In genomic region chr20:35284267-35284991, GRCh38 we compare ENCODE assay signal across 1 cellular context.
TF ChIP-seq lines count a peak whose summit lies in the region.

EIF6 (minus strand) TSS chr20:35284772; CDS start chr20:35284487, 285 bp downstream.

TF ChIP-seq in HepG2, 621 proteins besides CTCF, POLR2A, EP300 and RAD21 (continued from another document and continues in another):
- no peak for TF ChIP-seq MTF2 (CRISPR knock-in tag; IDR thresholded peaks at IDR 0.05; ENCODE audit: borderline replicate concordance)
- TF ChIP-seq, protein P1, sequence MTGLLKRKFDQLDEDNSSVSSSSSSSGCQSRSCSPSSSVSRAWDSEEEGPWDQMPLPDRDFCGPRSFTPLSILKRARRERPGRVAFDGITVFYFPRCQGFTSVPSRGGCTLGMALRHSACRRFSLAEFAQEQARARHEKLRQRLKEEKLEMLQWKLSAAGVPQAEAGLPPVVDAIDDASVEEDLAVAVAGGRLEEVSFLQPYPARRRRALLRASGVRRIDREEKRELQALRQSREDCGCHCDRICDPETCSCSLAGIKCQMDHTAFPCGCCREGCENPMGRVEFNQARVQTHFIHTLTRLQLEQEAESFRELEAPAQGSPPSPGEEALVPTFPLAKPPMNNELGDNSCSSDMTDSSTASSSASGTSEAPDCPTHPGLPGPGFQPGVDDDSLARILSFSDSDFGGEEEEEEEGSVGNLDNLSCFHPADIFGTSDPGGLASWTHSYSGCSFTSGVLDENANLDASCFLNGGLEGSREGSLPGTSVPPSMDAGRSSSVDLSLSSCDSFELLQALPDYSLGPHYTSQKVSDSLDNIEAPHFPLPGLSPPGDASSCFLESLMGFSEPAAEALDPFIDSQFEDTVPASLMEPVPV (CRISPR knock-in tag; IDR thresholded peaks at IDR 0.05): no peak
- peak; percentile 68 for TF ChIP-seq SP2 (CRISPR knock-in tag; IDR thresholded peaks at IDR 0.05)
- peak; percentile 98 for TF ChIP-seq ZFX (CRISPR knock-in tag; IDR thresholded peaks at IDR 0.05; ENCODE audit: low read depth)
- peak; percentile 22 for TF ChIP-seq SIX1 (CRISPR knock-in tag; IDR thresholded peaks at IDR 0.05; ENCODE audit: borderline replicate concordance)
- peak; percentile 97; the same call in 1 of the 2 replicates for TF ChIP-seq ZNF737 (CRISPR knock-in tag; IDR thresholded peaks at IDR 0.05; ENCODE audit: borderline replicate concordance)
- peak; percentile 98 for TF ChIP-seq SPEN (CRISPR knock-in tag; IDR thresholded peaks at IDR 0.05; ENCODE audit: low read depth)
- TF ChIP-seq, protein P2, sequence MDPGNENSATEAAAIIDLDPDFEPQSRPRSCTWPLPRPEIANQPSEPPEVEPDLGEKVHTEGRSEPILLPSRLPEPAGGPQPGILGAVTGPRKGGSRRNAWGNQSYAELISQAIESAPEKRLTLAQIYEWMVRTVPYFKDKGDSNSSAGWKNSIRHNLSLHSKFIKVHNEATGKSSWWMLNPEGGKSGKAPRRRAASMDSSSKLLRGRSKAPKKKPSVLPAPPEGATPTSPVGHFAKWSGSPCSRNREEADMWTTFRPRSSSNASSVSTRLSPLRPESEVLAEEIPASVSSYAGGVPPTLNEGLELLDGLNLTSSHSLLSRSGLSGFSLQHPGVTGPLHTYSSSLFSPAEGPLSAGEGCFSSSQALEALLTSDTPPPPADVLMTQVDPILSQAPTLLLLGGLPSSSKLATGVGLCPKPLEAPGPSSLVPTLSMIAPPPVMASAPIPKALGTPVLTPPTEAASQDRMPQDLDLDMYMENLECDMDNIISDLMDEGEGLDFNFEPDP (CRISPR knock-in tag; conservative IDR thresholded peaks at IDR 0.05): 0 out of 2 replicates have a peak, but pooled peaks have one; percentile 52
- TF ChIP-seq SRSF1 (optimal IDR thresholded peaks at IDR 0.05; ENCODE audit: low read depth, low read length): peak; percentile 94
- TF ChIP-seq, protein P3, sequence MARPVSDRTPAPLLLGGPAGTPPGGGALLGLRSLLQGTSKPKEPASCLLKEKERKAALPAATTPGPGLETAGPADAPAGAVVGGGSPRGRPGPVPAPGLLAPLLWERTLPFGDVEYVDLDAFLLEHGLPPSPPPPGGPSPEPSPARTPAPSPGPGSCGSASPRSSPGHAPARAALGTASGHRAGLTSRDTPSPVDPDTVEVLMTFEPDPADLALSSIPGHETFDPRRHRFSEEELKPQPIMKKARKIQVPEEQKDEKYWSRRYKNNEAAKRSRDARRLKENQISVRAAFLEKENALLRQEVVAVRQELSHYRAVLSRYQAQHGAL (CRISPR knock-in tag; IDR thresholded peaks at IDR 0.05; ENCODE audit: not compliant biosample characterization): no peak
- no peak for TF ChIP-seq SP1 (IDR thresholded peaks at IDR 0.05)
- TF ChIP-seq SP1 (CRISPR knock-in tag; IDR thresholded peaks at IDR 0.05): peak; percentile 60
- TF ChIP-seq TBX3 (IDR thresholded peaks at IDR 0.05; ENCODE audit: borderline replicate concordance): peak; percentile 42; the same call in 1 of the 2 replicates
- peak; percentile 89 for TF ChIP-seq AGO1 (IDR thresholded peaks at IDR 0.05; ENCODE audit: low read depth, low read length, poor library complexity, severe bottlenecking)
- TF ChIP-seq NKX3-1 (CRISPR knock-in tag; IDR thresholded peaks at IDR 0.05): no peak; the same call in 1 of the 2 replicates
- TF ChIP-seq FOXO1 (CRISPR knock-in tag; IDR thresholded peaks at IDR 0.05): 0 out of 2 replicates have a peak, but pooled peaks have one; percentile 46
- peak; percentile 81; the same call in 1 of the 2 replicates for TF ChIP-seq ZSCAN9 (CRISPR knock-in tag; IDR thresholded peaks at IDR 0.05; ENCODE audit: borderline replicate concordance)
- peak; percentile 59; the same call in 1 of the 2 replicates for TF ChIP-seq ZNF616 (CRISPR knock-in tag; IDR thresholded peaks at IDR 0.05; ENCODE audit: low read depth)
- TF ChIP-seq RELA (CRISPR knock-in tag; IDR thresholded peaks at IDR 0.05): no peak; the same call in 1 of the 2 replicates
- TF ChIP-seq ZNF546 (CRISPR knock-in tag; conservative IDR thresholded peaks at IDR 0.05): peak; percentile 80; the same call in 1 of the 2 replicates
- peak; percentile 79 for TF ChIP-seq CREM (IDR thresholded peaks at IDR 0.05)
- TF ChIP-seq CREM (CRISPR knock-in tag; IDR thresholded peaks at IDR 0.05): no peak
- TF ChIP-seq NCOA2 (CRISPR knock-in tag; IDR thresholded peaks at IDR 0.05): peak; percentile 77
- peak; percentile 97 for TF ChIP-seq KDM5B (CRISPR knock-in tag; IDR thresholded peaks at IDR 0.05; ENCODE audit: borderline replicate concordance)
- no peak for TF ChIP-seq EED (CRISPR knock-in tag; IDR thresholded peaks at IDR 0.05)
- no peak; the same call in 1 of the 2 replicates for TF ChIP-seq ZNF33B (CRISPR knock-in tag; IDR thresholded peaks at IDR 0.05)
- peak; percentile 65; the same call in 1 of the 2 replicates for TF ChIP-seq TOE1 (CRISPR knock-in tag; IDR thresholded peaks at IDR 0.05)
- TF ChIP-seq HNRNPK (IDR thresholded peaks at IDR 0.05; ENCODE audit: low read depth, low read length, poor library complexity, severe bottlenecking): peak; percentile 38
- peak; percentile 99 for TF ChIP-seq KAT8 (CRISPR knock-in tag; IDR thresholded peaks at IDR 0.05)
- peak; percentile 96; the same call in 1 of the 2 replicates for TF ChIP-seq ZMAT3 (CRISPR knock-in tag; conservative IDR thresholded peaks at IDR 0.05)
- TF ChIP-seq ZNF607 (CRISPR knock-in tag; IDR thresholded peaks at IDR 0.05; ENCODE audit: borderline replicate concordance): peak; percentile 97
- TF ChIP-seq, protein P4, sequence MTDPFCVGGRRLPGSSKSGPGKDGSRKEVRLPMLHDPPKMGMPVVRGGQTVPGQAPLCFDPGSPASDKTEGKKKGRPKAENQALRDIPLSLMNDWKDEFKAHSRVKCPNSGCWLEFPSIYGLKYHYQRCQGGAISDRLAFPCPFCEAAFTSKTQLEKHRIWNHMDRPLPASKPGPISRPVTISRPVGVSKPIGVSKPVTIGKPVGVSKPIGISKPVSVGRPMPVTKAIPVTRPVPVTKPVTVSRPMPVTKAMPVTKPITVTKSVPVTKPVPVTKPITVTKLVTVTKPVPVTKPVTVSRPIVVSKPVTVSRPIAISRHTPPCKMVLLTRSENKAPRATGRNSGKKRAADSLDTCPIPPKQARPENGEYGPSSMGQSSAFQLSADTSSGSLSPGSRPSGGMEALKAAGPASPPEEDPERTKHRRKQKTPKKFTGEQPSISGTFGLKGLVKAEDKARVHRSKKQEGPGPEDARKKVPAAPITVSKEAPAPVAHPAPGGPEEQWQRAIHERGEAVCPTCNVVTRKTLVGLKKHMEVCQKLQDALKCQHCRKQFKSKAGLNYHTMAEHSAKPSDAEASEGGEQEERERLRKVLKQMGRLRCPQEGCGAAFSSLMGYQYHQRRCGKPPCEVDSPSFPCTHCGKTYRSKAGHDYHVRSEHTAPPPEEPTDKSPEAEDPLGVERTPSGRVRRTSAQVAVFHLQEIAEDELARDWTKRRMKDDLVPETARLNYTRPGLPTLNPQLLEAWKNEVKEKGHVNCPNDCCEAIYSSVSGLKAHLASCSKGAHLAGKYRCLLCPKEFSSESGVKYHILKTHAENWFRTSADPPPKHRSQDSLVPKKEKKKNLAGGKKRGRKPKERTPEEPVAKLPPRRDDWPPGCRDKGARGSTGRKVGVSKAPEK (CRISPR knock-in tag; IDR thresholded peaks at IDR 0.05; ENCODE audit: borderline replicate concordance): 0 out of 2 replicates have a peak, but pooled peaks have one; percentile 45
- peak; percentile 94 for TF ChIP-seq THAP11 (CRISPR knock-in tag; IDR thresholded peaks at IDR 0.05)
- TF ChIP-seq, protein P5, sequence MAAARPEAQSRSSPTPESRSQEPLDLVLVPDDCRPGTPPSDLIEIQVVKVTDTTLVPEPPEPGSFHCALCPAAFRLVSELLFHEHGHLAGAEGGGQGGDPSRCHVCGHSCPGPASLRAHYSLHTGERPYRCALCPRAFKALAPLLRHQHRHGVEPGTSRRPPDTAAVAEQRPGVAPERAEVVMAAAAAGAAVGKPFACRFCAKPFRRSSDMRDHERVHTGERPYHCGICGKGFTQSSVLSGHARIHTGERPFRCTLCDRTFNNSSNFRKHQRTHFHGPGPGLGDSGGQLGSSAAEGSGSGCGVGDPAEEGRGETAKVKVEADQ (CRISPR knock-in tag; IDR thresholded peaks at IDR 0.05; ENCODE audit: borderline replicate concordance): peak; percentile 99
- peak; percentile 87; the same call in 1 of the 2 replicates for TF ChIP-seq EEA1 (CRISPR knock-in tag; IDR thresholded peaks at IDR 0.05; ENCODE audit: borderline replicate concordance)
- TF ChIP-seq, protein P6, sequence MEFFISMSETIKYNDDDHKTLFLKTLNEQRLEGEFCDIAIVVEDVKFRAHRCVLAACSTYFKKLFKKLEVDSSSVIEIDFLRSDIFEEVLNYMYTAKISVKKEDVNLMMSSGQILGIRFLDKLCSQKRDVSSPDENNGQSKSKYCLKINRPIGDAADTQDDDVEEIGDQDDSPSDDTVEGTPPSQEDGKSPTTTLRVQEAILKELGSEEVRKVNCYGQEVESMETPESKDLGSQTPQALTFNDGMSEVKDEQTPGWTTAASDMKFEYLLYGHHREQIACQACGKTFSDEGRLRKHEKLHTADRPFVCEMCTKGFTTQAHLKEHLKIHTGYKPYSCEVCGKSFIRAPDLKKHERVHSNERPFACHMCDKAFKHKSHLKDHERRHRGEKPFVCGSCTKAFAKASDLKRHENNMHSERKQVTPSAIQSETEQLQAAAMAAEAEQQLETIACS (CRISPR knock-in tag; IDR thresholded peaks at IDR 0.05): peak; percentile 76
- TF ChIP-seq ZNF841 (CRISPR knock-in tag; IDR thresholded peaks at IDR 0.05; ENCODE audit: borderline replicate concordance): peak; percentile 69; the same call in 1 of the 2 replicates
- TF ChIP-seq NFKBIZ (CRISPR knock-in tag; IDR thresholded peaks at IDR 0.05): peak; percentile 75; the same call in 1 of the 2 replicates
- TF ChIP-seq, protein P7, sequence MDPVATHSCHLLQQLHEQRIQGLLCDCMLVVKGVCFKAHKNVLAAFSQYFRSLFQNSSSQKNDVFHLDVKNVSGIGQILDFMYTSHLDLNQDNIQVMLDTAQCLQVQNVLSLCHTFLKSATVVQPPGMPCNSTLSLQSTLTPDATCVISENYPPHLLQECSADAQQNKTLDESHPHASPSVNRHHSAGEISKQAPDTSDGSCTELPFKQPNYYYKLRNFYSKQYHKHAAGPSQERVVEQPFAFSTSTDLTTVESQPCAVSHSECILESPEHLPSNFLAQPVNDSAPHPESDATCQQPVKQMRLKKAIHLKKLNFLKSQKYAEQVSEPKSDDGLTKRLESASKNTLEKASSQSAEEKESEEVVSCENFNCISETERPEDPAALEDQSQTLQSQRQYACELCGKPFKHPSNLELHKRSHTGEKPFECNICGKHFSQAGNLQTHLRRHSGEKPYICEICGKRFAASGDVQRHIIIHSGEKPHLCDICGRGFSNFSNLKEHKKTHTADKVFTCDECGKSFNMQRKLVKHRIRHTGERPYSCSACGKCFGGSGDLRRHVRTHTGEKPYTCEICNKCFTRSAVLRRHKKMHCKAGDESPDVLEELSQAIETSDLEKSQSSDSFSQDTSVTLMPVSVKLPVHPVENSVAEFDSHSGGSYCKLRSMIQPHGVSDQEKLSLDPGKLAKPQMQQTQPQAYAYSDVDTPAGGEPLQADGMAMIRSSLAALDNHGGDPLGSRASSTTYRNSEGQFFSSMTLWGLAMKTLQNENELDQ (CRISPR knock-in tag; IDR thresholded peaks at IDR 0.05; ENCODE audit: borderline replicate concordance): no peak
- peak; percentile 95 for TF ChIP-seq NCOR1 (IDR thresholded peaks at IDR 0.05; ENCODE audit: borderline replicate concordance, low read length)
- TF ChIP-seq, protein P8, sequence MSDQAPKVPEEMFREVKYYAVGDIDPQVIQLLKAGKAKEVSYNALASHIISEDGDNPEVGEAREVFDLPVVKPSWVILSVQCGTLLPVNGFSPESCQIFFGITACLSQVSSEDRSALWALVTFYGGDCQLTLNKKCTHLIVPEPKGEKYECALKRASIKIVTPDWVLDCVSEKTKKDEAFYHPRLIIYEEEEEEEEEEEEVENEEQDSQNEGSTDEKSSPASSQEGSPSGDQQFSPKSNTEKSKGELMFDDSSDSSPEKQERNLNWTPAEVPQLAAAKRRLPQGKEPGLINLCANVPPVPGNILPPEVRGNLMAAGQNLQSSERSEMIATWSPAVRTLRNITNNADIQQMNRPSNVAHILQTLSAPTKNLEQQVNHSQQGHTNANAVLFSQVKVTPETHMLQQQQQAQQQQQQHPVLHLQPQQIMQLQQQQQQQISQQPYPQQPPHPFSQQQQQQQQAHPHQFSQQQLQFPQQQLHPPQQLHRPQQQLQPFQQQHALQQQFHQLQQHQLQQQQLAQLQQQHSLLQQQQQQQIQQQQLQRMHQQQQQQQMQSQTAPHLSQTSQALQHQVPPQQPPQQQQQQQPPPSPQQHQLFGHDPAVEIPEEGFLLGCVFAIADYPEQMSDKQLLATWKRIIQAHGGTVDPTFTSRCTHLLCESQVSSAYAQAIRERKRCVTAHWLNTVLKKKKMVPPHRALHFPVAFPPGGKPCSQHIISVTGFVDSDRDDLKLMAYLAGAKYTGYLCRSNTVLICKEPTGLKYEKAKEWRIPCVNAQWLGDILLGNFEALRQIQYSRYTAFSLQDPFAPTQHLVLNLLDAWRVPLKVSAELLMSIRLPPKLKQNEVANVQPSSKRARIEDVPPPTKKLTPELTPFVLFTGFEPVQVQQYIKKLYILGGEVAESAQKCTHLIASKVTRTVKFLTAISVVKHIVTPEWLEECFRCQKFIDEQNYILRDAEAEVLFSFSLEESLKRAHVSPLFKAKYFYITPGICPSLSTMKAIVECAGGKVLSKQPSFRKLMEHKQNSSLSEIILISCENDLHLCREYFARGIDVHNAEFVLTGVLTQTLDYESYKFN (CRISPR knock-in tag; conservative IDR thresholded peaks at IDR 0.05): peak; percentile 93
- peak; percentile 47; the same call in 1 of the 2 replicates for TF ChIP-seq CBX5 (CRISPR knock-in tag; IDR thresholded peaks at IDR 0.05; ENCODE audit: borderline replicate concordance)
- peak; percentile 38; the same call in 1 of the 2 replicates for TF ChIP-seq CBFB (CRISPR knock-in tag; IDR thresholded peaks at IDR 0.05)
- TF ChIP-seq, protein P9, sequence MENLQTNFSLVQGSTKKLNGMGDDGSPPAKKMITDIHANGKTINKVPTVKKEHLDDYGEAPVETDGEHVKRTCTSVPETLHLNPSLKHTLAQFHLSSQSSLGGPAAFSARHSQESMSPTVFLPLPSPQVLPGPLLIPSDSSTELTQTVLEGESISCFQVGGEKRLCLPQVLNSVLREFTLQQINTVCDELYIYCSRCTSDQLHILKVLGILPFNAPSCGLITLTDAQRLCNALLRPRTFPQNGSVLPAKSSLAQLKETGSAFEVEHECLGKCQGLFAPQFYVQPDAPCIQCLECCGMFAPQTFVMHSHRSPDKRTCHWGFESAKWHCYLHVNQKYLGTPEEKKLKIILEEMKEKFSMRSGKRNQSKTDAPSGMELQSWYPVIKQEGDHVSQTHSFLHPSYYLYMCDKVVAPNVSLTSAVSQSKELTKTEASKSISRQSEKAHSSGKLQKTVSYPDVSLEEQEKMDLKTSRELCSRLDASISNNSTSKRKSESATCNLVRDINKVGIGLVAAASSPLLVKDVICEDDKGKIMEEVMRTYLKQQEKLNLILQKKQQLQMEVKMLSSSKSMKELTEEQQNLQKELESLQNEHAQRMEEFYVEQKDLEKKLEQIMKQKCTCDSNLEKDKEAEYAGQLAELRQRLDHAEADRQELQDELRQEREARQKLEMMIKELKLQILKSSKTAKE (CRISPR knock-in tag; IDR thresholded peaks at IDR 0.05; ENCODE audit: borderline replicate concordance): peak; percentile 74
- no peak for TF ChIP-seq ZFAT (CRISPR knock-in tag; conservative IDR thresholded peaks at IDR 0.05)
- TF ChIP-seq BRD4 (CRISPR knock-in tag; IDR thresholded peaks at IDR 0.05): no peak; the same call in none of the 2 replicates
- peak; percentile 94 for TF ChIP-seq PHF20 (CRISPR knock-in tag; IDR thresholded peaks at IDR 0.05)
- peak; percentile 86 for TF ChIP-seq GZF1 (CRISPR knock-in tag; IDR thresholded peaks at IDR 0.05)
- TF ChIP-seq MTA1 (CRISPR knock-in tag; IDR thresholded peaks at IDR 0.05; ENCODE audit: borderline replicate concordance): peak; percentile 80
- TF ChIP-seq HDAC6 (IDR thresholded peaks at IDR 0.05; ENCODE audit: low read depth, low read length): no peak
- peak; percentile 78 for TF ChIP-seq SALL2 (CRISPR knock-in tag; IDR thresholded peaks at IDR 0.05)
